ENCODE assay signal across 10 cellular contexts in the genomic region with DNA sequence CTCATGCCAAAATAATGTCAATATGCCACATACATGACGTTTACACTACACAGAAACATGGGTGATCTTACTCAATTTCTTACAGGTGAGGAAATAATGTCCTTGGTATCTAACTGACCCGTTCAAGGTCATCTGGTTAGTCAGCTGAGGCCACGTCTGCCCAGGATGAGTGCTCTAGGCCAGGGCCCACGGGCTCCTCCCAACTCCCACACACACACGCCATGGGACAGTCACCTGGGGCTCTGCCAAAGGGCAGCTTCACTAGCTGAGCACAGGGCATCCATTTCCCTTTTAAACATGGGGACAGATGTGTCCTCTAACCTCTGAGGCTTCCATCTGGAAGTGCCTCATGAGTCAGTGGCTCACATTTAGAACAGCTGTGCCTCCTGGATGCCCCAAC.
DNase-seq lines count a peak whose midpoint lies in the region; ATAC-seq and TF ChIP-seq lines count a peak whose summit lies in the region.
"Had no signal": no experiment of that assay in that cellular context is flagged by ENCODE, and none has a peak within 500 bp of the region (broad histone marks: within the 10 kb centered on the region; RNA-seq: fewer than 3 reads in every experiment).

No MANE protein-coding gene starts in this region.

- H3K4me1 ChIP-seq in adrenal gland (replicated peaks in 1 of 2) (peaks cover 33 to 58% of the 10 kb centered on the region in 2 donors), testis (peaks cover 34% of the 10 kb centered on the region)

- H3K4me3 Mint-ChIP-seq in HFFc6: 0 out of 2 replicates have a peak overlapping the region, but pooled peaks have one; percentile 12
- no peak overlapping the region for H3K4me3 Mint-ChIP-seq in endothelial cell (ENCODE audit: unreplicated experiment)

- H3K4me1 Mint-ChIP-seq in HFFc6 (ENCODE audit: low read depth): peaks cover 85% of the 10 kb centered on the region
- H3K4me1 Mint-ChIP-seq in endothelial cell (ENCODE audit: unreplicated experiment): peaks cover 7% of the 10 kb centered on the region

- H3K36me3 Mint-ChIP-seq in HFFc6 (ENCODE audit: low read depth) (peaks cover 11% of the 10 kb centered on the region), endothelial cell (ENCODE audit: low read depth, unreplicated experiment) (no peaks in the 10 kb centered on the region)

- peak; percentile 89 for DNase-seq in HFFc6
- DNase-seq in adrenal gland: peak; percentile 83 to 98 (median 97)
- peak; percentile 82 for DNase-seq in kidney tubule cell (ENCODE audit: low spot score)
- DNase-seq in testis: peak; percentile 78
- DNase-seq in NCI-H187 treated with DMSO at 0.1 percent for 48 hours (lab: John Stamatoyannopoulos, UW): no peak
- DNase-seq in cerebellum (ENCODE audit: low spot score): no peak
- DNase-seq in endothelial cell (ENCODE audit: low spot score): no peak
- DNase-seq: H7 had no signal

- peak overlapping the region in 4 of 5 donors; percentile 67 to 85 (median 80) for H3K27ac ChIP-seq in adrenal gland
- peak overlapping the region in 1 of 2 donors; percentile 16 for H3K27ac ChIP-seq in testis
- H3K27ac ChIP-seq: KMS-11 had no signal

- H3K9me3 Mint-ChIP-seq in HFFc6 (no peaks in the 10 kb centered on the region), endothelial cell (ENCODE audit: unreplicated experiment) (no peaks in the 10 kb centered on the region)

- TF ChIP-seq POLR2A in adrenal gland (IDR thresholded peaks at IDR 0.05) (no peak), testis (IDR thresholded peaks at IDR 0.05) (no peak)

- H3K27me3 ChIP-seq in adrenal gland: no peaks in the 10 kb centered on the region
- H3K27me3 ChIP-seq in testis: no peaks in the 10 kb centered on the region

- no peaks in the 10 kb centered on the region for H3K36me3 ChIP-seq in adrenal gland (replicated peaks in 1 of 2)
- H3K36me3 ChIP-seq in testis (ENCODE audit: low read depth, missing control alignments): no peaks in the 10 kb centered on the region

- H3K27ac Mint-ChIP-seq in HFFc6 (peak overlapping the region; percentile 59), endothelial cell (ENCODE audit: unreplicated experiment) (no peak overlapping the region)

- intact Hi-C loops in adrenal gland (cut with DNase I) (no loop called here), testis (cut with DNase I; ENCODE audit: low total_unique reads) (no loop called here)

- WGBS in adrenal gland, 4 donors: 0 to 18% (median 11%) methylated on average over 1 to 5 of the region's 5 CpGs
- WGBS in testis, 2 donors: 19 to 27% methylated on average over 5 of the region's 5 CpGs

- H3K27me3 Mint-ChIP-seq in HFFc6 (ENCODE audit: insufficient read depth) (no peaks in the 10 kb centered on the region; the same call in none of the 2 replicates), endothelial cell (ENCODE audit: unreplicated experiment) (peaks cover 4% of the 10 kb centered on the region)

- no peak for ATAC-seq in HG03469 (IDR thresholded peaks at IDR 0.05; ENCODE audit: unreplicated experiment)

- no peak overlapping the region for H3K4me3 ChIP-seq in adrenal gland
- H3K4me3 ChIP-seq in testis: no peak overlapping the region

- no peak for TF ChIP-seq CTCF in HFFc6 (IDR thresholded peaks at IDR 0.05)
- no peak for TF ChIP-seq CTCF in adrenal gland (IDR thresholded peaks at IDR 0.05)
- TF ChIP-seq CTCF in testis (IDR thresholded peaks at IDR 0.05): no peak
- no peak for TF ChIP-seq CTCF in endothelial cell (IDR thresholded peaks at IDR 0.05; ENCODE audit: unreplicated experiment)

- no peaks in the 10 kb centered on the region for H3K9me3 ChIP-seq in adrenal gland (replicated peaks in 1 of 3)
- no peaks in the 10 kb centered on the region for H3K9me3 ChIP-seq in testis

Comparison
In these comparisons a context has a peak if more than half of its experiments do, and no peak if none do; other contexts are left out.
1. DNase-seq: peak in HFFc6 (single experiment), adrenal gland (7 of 7), kidney tubule cell (single experiment) and testis (single experiment); none in NCI-H187 treated with DMSO at 0.1 percent for 48 hours (single experiment), cerebellum (single experiment) and endothelial cell (single experiment).